18 cellular contexts compared by ENCODE assay signal in the genomic region with DNA sequence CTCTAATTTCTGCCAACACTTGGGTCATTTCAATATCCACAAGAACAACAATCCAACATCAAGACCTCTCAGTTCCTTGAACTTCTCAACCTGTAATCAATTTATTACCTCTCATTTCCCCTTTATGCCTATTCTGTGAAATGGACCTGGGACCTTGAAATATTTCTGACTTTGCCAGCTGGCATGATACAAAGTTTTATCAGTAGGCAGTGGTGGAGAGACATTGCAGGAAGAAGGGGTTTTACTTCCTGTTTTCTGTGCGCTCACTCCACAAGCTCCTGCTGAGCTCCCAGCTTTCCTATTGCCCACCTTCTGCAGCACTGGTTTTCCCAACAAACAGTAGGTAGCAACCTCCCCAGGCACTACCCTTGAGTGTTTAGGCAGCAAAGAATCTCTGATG. TPM values are rescaled to one million over a fixed set of nuclear protein-coding genes. Genes with fewer than 3 reads are reported as not detected.
A peak's percentile ranks its signal among the peaks of the same experiment; 100 is the strongest.
DNase-seq lines count a peak whose midpoint lies in the region; ATAC-seq, FAIRE-seq and TF ChIP-seq lines count a peak whose summit lies in the region.
"Had no signal": no experiment of that assay in that cellular context is flagged by ENCODE, and none has a peak within 500 bp of the region (broad histone marks: within the 10 kb centered on the region; RNA-seq: fewer than 3 reads in every experiment).

No MANE protein-coding gene starts in this region.

- H3K4me3 Mint-ChIP-seq in CD8-positive, alpha-beta T cell: no peak overlapping the region
- H3K4me3 Mint-ChIP-seq in activated naive CD8-positive, alpha-beta T cell treated with anti-CD3 and anti-CD28 coated beads, Interleukin-2, amount 10 ng/mL, durations not matched to agents 7 days and 5 days: peak overlapping the region; percentile 19
- H3K4me3 Mint-ChIP-seq: neural progenitor cell had no signal

- H3K36me3 Mint-ChIP-seq in CD8-positive, alpha-beta T cell: peaks cover 7% of the 10 kb centered on the region
- no peaks in the 10 kb centered on the region for H3K36me3 Mint-ChIP-seq in activated naive CD8-positive, alpha-beta T cell treated with anti-CD3 and anti-CD28 coated beads, Interleukin-2, amount 10 ng/mL, durations not matched to agents 7 days and 5 days
- H3K36me3 Mint-ChIP-seq: neural progenitor cell had no signal

- H3K9me3 Mint-ChIP-seq in CD8-positive, alpha-beta T cell: no peaks in the 10 kb centered on the region
- H3K9me3 Mint-ChIP-seq in activated naive CD8-positive, alpha-beta T cell treated with anti-CD3 and anti-CD28 coated beads, Interleukin-2, amount 10 ng/mL, durations not matched to agents 7 days and 5 days: peaks cover 1% of the 10 kb centered on the region

- no peak for DNase-seq in CD8-positive, alpha-beta T cell
- peak in 1 of 2 experiments; percentile 56 for DNase-seq in HL-60 (ENCODE audit: low read depth in 1 of 2, low spot score in 1 of 2)
- peak; percentile 87 for DNase-seq in OCI-M1 (lab: John Stamatoyannopoulos, UW)
- DNase-seq in activated naive CD8-positive, alpha-beta T cell treated with anti-CD3 and anti-CD28 coated beads, Interleukin-2, amount 10 ng/mL, durations not matched to agents 7 days and 5 days: no peak
- DNase-seq in retina: no peak
- DNase-seq in GM12891 (ENCODE audit: insufficient read length, low spot score): no peak
- no peak for DNase-seq in activated CD4-positive, alpha-beta T cell treated with anti-CD3 and anti-CD28 coated beads for 4 hours
- DNase-seq: body of pancreas; cortex of kidney; DMS 273 treated with DMSO at 0.1 percent for 48 hours; foreskin melanocyte; KG1; NCI-H1436 treated with DMSO at 0.1 percent for 48 hours; stimulated activated naive CD4-positive, alpha-beta T cell; upper lobe of left lung had no signal

- POLR2A ChIA-PET in CD8-positive, alpha-beta T cell (lab: Charles Lee): no interaction called here
- POLR2A ChIA-PET in activated naive CD8-positive, alpha-beta T cell treated with anti-CD3 and anti-CD28 coated beads, Interleukin-2, amount 10 ng/mL, durations not matched to agents 7 days and 5 days (lab: Charles Lee): interaction anchor here (0.6 to 1.4 kb wide), 2 partner anchors 96 to 196 kb away, joined by 3 to 6 read pairs; a partner anchor contains a TSS

- intact Hi-C loops in CD8-positive, alpha-beta T cell (cut with DNase I, micrococcal nuclease): loop anchor here in 1 of 2 experiments (5.0 kb wide), 1 partner anchor 93 kb away; no protein-coding TSS in a partner anchor

- H3K4me1 Mint-ChIP-seq in CD8-positive, alpha-beta T cell (ENCODE audit: low read depth): peaks cover 38% of the 10 kb centered on the region
- peaks cover 27% of the 10 kb centered on the region for H3K4me1 Mint-ChIP-seq in activated naive CD8-positive, alpha-beta T cell treated with anti-CD3 and anti-CD28 coated beads, Interleukin-2, amount 10 ng/mL, durations not matched to agents 7 days and 5 days
- H3K4me1 Mint-ChIP-seq: neural progenitor cell had no signal

- CTCF ChIA-PET in CD8-positive, alpha-beta T cell (lab: Charles Lee): no interaction called here

- peak overlapping the region; percentile 28 for H3K27ac Mint-ChIP-seq in CD8-positive, alpha-beta T cell
- H3K27ac Mint-ChIP-seq in activated naive CD8-positive, alpha-beta T cell treated with anti-CD3 and anti-CD28 coated beads, Interleukin-2, amount 10 ng/mL, durations not matched to agents 7 days and 5 days: peak overlapping the region; percentile 75
- H3K27ac Mint-ChIP-seq: neural progenitor cell had no signal

- no peak for TF ChIP-seq POLR2A in GM12891 (IDR thresholded peaks at IDR 0.05; ENCODE audit: low read depth, low read length)

- H3K27ac ChIP-seq in CD8-positive, alpha-beta T cell (ENCODE audit: low read depth, low read length): no peak overlapping the region
- H3K27ac ChIP-seq in HL-60 (replicated peaks): peak overlapping the region; percentile 35; the same call in 1 of the 2 replicates
- H3K27ac ChIP-seq: body of pancreas, neural progenitor cell, SJSA1, upper lobe of left lung had no signal

- H3K9me3 ChIP-seq in CD8-positive, alpha-beta T cell (ENCODE audit: low read length): no peaks in the 10 kb centered on the region
- H3K9me3 ChIP-seq: body of pancreas, SJSA1, upper lobe of left lung had no signal

- H3K4me1 ChIP-seq in CD8-positive, alpha-beta T cell (ENCODE audit: insufficient read depth, low read length): peaks cover 28% of the 10 kb centered on the region
- H3K4me1 ChIP-seq: neural progenitor cell had no signal

- no peak overlapping the region for H3K4me3 ChIP-seq in CD8-positive, alpha-beta T cell (ENCODE audit: low read depth, low read length)
- no peak overlapping the region for H3K4me3 ChIP-seq in HL-60 (replicated peaks; ENCODE audit: insufficient read depth, low read length)
- H3K4me3 ChIP-seq: body of pancreas, neural progenitor cell, SJSA1, upper lobe of left lung had no signal

- H3K27me3 Mint-ChIP-seq in CD8-positive, alpha-beta T cell (ENCODE audit: low read depth): no peaks in the 10 kb centered on the region
- no peaks in the 10 kb centered on the region for H3K27me3 Mint-ChIP-seq in activated naive CD8-positive, alpha-beta T cell treated with anti-CD3 and anti-CD28 coated beads, Interleukin-2, amount 10 ng/mL, durations not matched to agents 7 days and 5 days

- ATAC-seq in CD8-positive, alpha-beta T cell: no peak
- no peak for ATAC-seq in activated naive CD8-positive, alpha-beta T cell treated with anti-CD3 and anti-CD28 coated beads, Interleukin-2, amount 10 ng/mL, durations not matched to agents 7 days and 5 days (ENCODE audit: low read depth)
- ATAC-seq in GM21717 (IDR thresholded peaks at IDR 0.05; ENCODE audit: unreplicated experiment): no peak
- ATAC-seq: body of pancreas had no signal

- H3K27me3 ChIP-seq in CD8-positive, alpha-beta T cell (ENCODE audit: insufficient read depth, low read length): no peaks in the 10 kb centered on the region
- no peaks in the 10 kb centered on the region for H3K27me3 ChIP-seq in HL-60 (ENCODE audit: insufficient read depth, poor library complexity, severe bottlenecking)
- H3K27me3 ChIP-seq: body of pancreas, neural progenitor cell, SJSA1, upper lobe of left lung had no signal

- FAIRE-seq in GM12891 (lab: Jason Lieb, UNC): no peak

- no peaks in the 10 kb centered on the region for H3K36me3 ChIP-seq in CD8-positive, alpha-beta T cell (ENCODE audit: insufficient read depth, low read length)
- H3K36me3 ChIP-seq: neural progenitor cell, SJSA1, upper lobe of left lung had no signal

- no peak for TF ChIP-seq CTCF in CD8-positive, alpha-beta T cell (IDR thresholded peaks at IDR 0.05)
- no peak for TF ChIP-seq CTCF in HL-60 (IDR thresholded peaks at IDR 0.05; ENCODE audit: insufficient read depth, low read length)

TF ChIP-seq in GM12891, 5 proteins besides CTCF, POLR2A, EP300 and RAD21:
- no peak for TF ChIP-seq SPI1 (IDR thresholded peaks at IDR 0.05; ENCODE audit: low read depth, low read length)
- no peak for TF ChIP-seq POLR2AphosphoS5 (IDR thresholded peaks at IDR 0.05; ENCODE audit: low read depth, low read length)
- TF ChIP-seq POU2F2 (IDR thresholded peaks at IDR 0.05; ENCODE audit: low read depth, low read length): no peak
- TF ChIP-seq PAX5 (IDR thresholded peaks at IDR 0.05; ENCODE audit: insufficient read depth, low read length, severe bottlenecking): no peak
- no peak for TF ChIP-seq TAF1 (IDR thresholded peaks at IDR 0.05; ENCODE audit: low read depth, low read length)

RNA-seq across cellular contexts. Expression of a gene that starts 3.5 kb away (rescaled TPM):
- 10 to 100 TPM; 32.2 to 33.2 TPM for total RNA-seq in CD8-positive, alpha-beta T cell
- 10 to 100 TPM; 85.0 to 87.1 TPM for total RNA-seq in activated naive CD8-positive, alpha-beta T cell treated with anti-CD3 and anti-CD28 coated beads, Interleukin-2, amount 10 ng/mL, durations not matched to agents 7 days and 5 days
- polyA plus RNA-seq in GM12891 (2012; ENCODE audit: low read depth, missing spikeins): 10.1 TPM
